8 cellular contexts compared by ENCODE assay signal in genomic region chr14:102508774-102509743, GRCh38. TPM values are rescaled to one million over a fixed set of nuclear protein-coding genes. Genes with fewer than 3 reads are reported as not detected.
DNase-seq lines count a peak whose midpoint lies in the region; ATAC-seq and TF ChIP-seq lines count a peak whose summit lies in the region.

No MANE protein-coding gene starts in this region.

- no peaks in the 10 kb centered on the region for H3K36me3 ChIP-seq in MM.1S (replicated peaks; ENCODE audit: insufficient read depth, low read length)
- peaks cover 0 to 18% of the 10 kb centered on the region in 2 donors for H3K36me3 ChIP-seq in gastroesophageal sphincter

- H3K27ac Mint-ChIP-seq in activated naive CD4-positive, alpha-beta T cell treated with anti-CD3 and anti-CD28 coated beads, Interleukin-2, amount 50 U/mL, for 24 hours, result no peak overlapping the region

- H3K79me2 ChIP-seq in MM.1S (ENCODE audit: low read length), result no peaks in the 10 kb centered on the region

- H2AFZ ChIP-seq in MM.1S (ENCODE audit: low read length), result no peak overlapping the region

- H3K9me3 ChIP-seq in MM.1S (replicated peaks; ENCODE audit: insufficient read depth, low read length) (no peaks in the 10 kb centered on the region), gastroesophageal sphincter (no peaks in the 10 kb centered on the region)

- peak; percentile 35 for DNase-seq in AG10803 (ENCODE audit: low read depth)
- peak; percentile 73 for DNase-seq in GM20000 (ENCODE audit: low spot score)
- DNase-seq in MM.1S, result no peak
- peak; percentile 64 for DNase-seq in omental fat pad (ENCODE audit: low spot score)
- DNase-seq in kidney glomerular epithelial cell (lab: John Stamatoyannopoulos, UW), result no peak
- no peak for DNase-seq in NAMALWA (ENCODE audit: low spot score)

- no peaks in the 10 kb centered on the region for H3F3A ChIP-seq in MM.1S (ENCODE audit: insufficient read depth, low read length)

- 8% methylated on average over 8 to 15 of the region's 109 CpGs for WGBS in gastroesophageal sphincter (ENCODE audit: low coverage in 1 of 2), 2 donors

- H3K9me3 Mint-ChIP-seq in activated naive CD4-positive, alpha-beta T cell treated with anti-CD3 and anti-CD28 coated beads, Interleukin-2, amount 50 U/mL, for 24 hours, result no peaks in the 10 kb centered on the region

- H3K9ac ChIP-seq in MM.1S (ENCODE audit: low read length), result no peak overlapping the region

- no peaks in the 10 kb centered on the region for H3K9me2 ChIP-seq in MM.1S (replicated peaks; ENCODE audit: insufficient read depth, low read length)

- H3K27me3 ChIP-seq in MM.1S (replicated peaks; ENCODE audit: insufficient read depth, low read length) (no peaks in the 10 kb centered on the region), gastroesophageal sphincter (no peaks in the 10 kb centered on the region)

- H3K4me3 ChIP-seq in AG10803 (ENCODE audit: low read length) (peak overlapping the region; percentile 62), MM.1S (ENCODE audit: low read length) (peak overlapping the region; percentile 31; the same call in 1 of the 2 replicates), gastroesophageal sphincter (peak overlapping the region; percentile 46 to 64)

- no peak for TF ChIP-seq POLR2A in gastroesophageal sphincter (IDR thresholded peaks at IDR 0.05)

- no peaks in the 10 kb centered on the region for H4K20me1 ChIP-seq in MM.1S (ENCODE audit: insufficient read depth, low read length)

- H3K4me1 ChIP-seq in MM.1S (ENCODE audit: low read length), result no peaks in the 10 kb centered on the region
- H3K4me1 ChIP-seq in gastroesophageal sphincter, result peaks cover 0 to 26% (median 6%) of the 10 kb centered on the region in 3 donors

- H3K4me1 Mint-ChIP-seq in activated naive CD4-positive, alpha-beta T cell treated with anti-CD3 and anti-CD28 coated beads, Interleukin-2, amount 50 U/mL, for 24 hours, result peaks cover 8% of the 10 kb centered on the region

- H3K4me3 Mint-ChIP-seq in activated naive CD4-positive, alpha-beta T cell treated with anti-CD3 and anti-CD28 coated beads, Interleukin-2, amount 50 U/mL, for 24 hours, result peak overlapping the region; percentile 49

- peak overlapping the region; percentile 45 for H3K4me2 ChIP-seq in MM.1S (ENCODE audit: low read depth, low read length)

- no peak for TF ChIP-seq CTCF in AG10803 (conservative IDR thresholded peaks at IDR 0.05; ENCODE audit: low read length)
- no peak for TF ChIP-seq CTCF in GM20000 (IDR thresholded peaks at IDR 0.05; ENCODE audit: extremely low read depth, missing control alignments)
- TF ChIP-seq CTCF in MM.1S (IDR thresholded peaks at IDR 0.05; ENCODE audit: low read length), result no peak
- TF ChIP-seq CTCF in gastroesophageal sphincter (IDR thresholded peaks at IDR 0.05), result no peak
- TF ChIP-seq CTCF in omental fat pad (IDR thresholded peaks at IDR 0.05), result no peak

- no peak for TF ChIP-seq EP300 in gastroesophageal sphincter (IDR thresholded peaks at IDR 0.05)

- H3K36me3 Mint-ChIP-seq in activated naive CD4-positive, alpha-beta T cell treated with anti-CD3 and anti-CD28 coated beads, Interleukin-2, amount 50 U/mL, for 24 hours, result no peaks in the 10 kb centered on the region

- H3K27ac ChIP-seq in MM.1S (ENCODE audit: low read length), result no peak overlapping the region
- H3K27ac ChIP-seq in gastroesophageal sphincter, result peak overlapping the region; percentile 79 to 93 (median 91)

- no peaks in the 10 kb centered on the region for H3K27me3 Mint-ChIP-seq in activated naive CD4-positive, alpha-beta T cell treated with anti-CD3 and anti-CD28 coated beads, Interleukin-2, amount 50 U/mL, for 24 hours

- ATAC-seq in gastroesophageal sphincter, result peak; percentile 66
- peak; percentile 57 for ATAC-seq in omental fat pad (ENCODE audit: low FRiP score)

RNA-seq across cellular contexts. Expression of gene ANKRD9, which starts 0.5 kb away (rescaled TPM):
- total RNA-seq in gastroesophageal sphincter, result 10 to 100 TPM; 19.4 to 44.2 (median 31.3) TPM
- total RNA-seq in omental fat pad, result 10 to 100 TPM; 15.1 to 25.9 (median 23.9) TPM

Comparison
In these comparisons a context has a peak if more than half of its experiments do, and no peak if none do; other contexts are left out.
1. DNase-seq: peak in AG10803 (single experiment), GM20000 (single experiment) and omental fat pad (single experiment); none in MM.1S (single experiment), kidney glomerular epithelial cell (single experiment) and NAMALWA (single experiment).
2. Peak in every context shown above with its lines, with median percentiles within 50 percentile points of each other: H3K4me3 ChIP-seq.